8 cellular contexts compared by ENCODE assay signal in genomic region chr5:10627185-10628115, GRCh38.
A peak's percentile ranks its signal among the peaks of the same experiment; 100 is the strongest.
DNase-seq lines count a peak whose midpoint lies in the region; ATAC-seq and TF ChIP-seq lines count a peak whose summit lies in the region.

No MANE protein-coding gene starts in this region.

- no peaks in the 10 kb centered on the region for H3K9me2 ChIP-seq in PC-3 (replicated peaks; ENCODE audit: low read length)

- ATAC-seq in GM21619 (IDR thresholded peaks at IDR 0.05; ENCODE audit: unreplicated experiment) = peak; percentile 40
- peak; percentile 97 for ATAC-seq in PC-3
- peak; percentile 93 for ATAC-seq in activated T-cell treated with anti-CD3 and anti-CD28 coated beads, Interleukin-2, amount 50 U/mL, for 4 hours

- intact Hi-C loops in PC-3 (cut with micrococcal nuclease) = loop anchor here (1.0 to 5.0 kb wide), 2 partner anchors 70 to 175 kb away; no protein-coding TSS in a partner anchor
- intact Hi-C loops in esophagus muscularis mucosa (cut with DNase I) = loop anchor here (2.0 to 5.0 kb wide), 2 partner anchors 175 to 345 kb away; no protein-coding TSS in a partner anchor

- H3K36me3 ChIP-seq in PC-3 (ENCODE audit: low read depth, low read length) (no peaks in the 10 kb centered on the region), esophagus muscularis mucosa (no peaks in the 10 kb centered on the region), muscle layer of duodenum (ENCODE audit: control insufficient read depth in 1 of 2, insufficient read depth in 2 of 2, low read length in 2 of 2) (no peaks in the 10 kb centered on the region)

- peak overlapping the region; percentile 81 for H3K4me2 ChIP-seq in PC-3 (ENCODE audit: low read length)

- peak overlapping the region; percentile 71 for H3K4me3 Mint-ChIP-seq in activated T-cell treated with anti-CD3 and anti-CD28 coated beads, Interleukin-2, amount 50 U/mL, for 4 hours

- POLR2A ChIA-PET in PC-3 (lab: Charles Lee; ENCODE audit: unreplicated experiment) = interaction anchor here (0.5 to 1.0 kb wide), 6 partner anchors 25 to 175 kb away, joined by 3 to 22 read pairs (median 3); no protein-coding TSS in a partner anchor

- no peak for TF ChIP-seq POLR2A in esophagus muscularis mucosa (IDR thresholded peaks at IDR 0.05; ENCODE audit: low read depth)

- H3K27me3 ChIP-seq in PC-3 (ENCODE audit: low read length) (no peaks in the 10 kb centered on the region), esophagus muscularis mucosa (peaks cover 0 to 38% (median 0%) of the 10 kb centered on the region in 4 donors), muscle layer of duodenum (ENCODE audit: low read depth, low read length) (no peaks in the 10 kb centered on the region)

- peak overlapping the region; percentile 32 for H2AFZ ChIP-seq in PC-3 (ENCODE audit: low read length)

- H3K27ac ChIP-seq in PC-3 (ENCODE audit: low read length) (peak overlapping the region; percentile 1; the same call in 1 of the 2 replicates), esophagus muscularis mucosa (replicated peaks in 1 of 4) (peak overlapping the region; percentile 49 to 78 (median 58)), muscle layer of duodenum (ENCODE audit: low read length) (peak overlapping the region; percentile 52)

- 6% methylated on average over 20 of the region's 20 CpGs for WGBS in esophagus muscularis mucosa

- H3K4me1 ChIP-seq in PC-3 (ENCODE audit: insufficient read depth, low read length) (peaks cover 12% of the 10 kb centered on the region), esophagus muscularis mucosa (peaks cover 16 to 22% (median 20%) of the 10 kb centered on the region in 4 donors), muscle layer of duodenum (ENCODE audit: control insufficient read depth in 1 of 2, insufficient read depth in 2 of 2, low read length in 2 of 2) (peaks cover 0 to 22% of the 10 kb centered on the region in 2 donors)

- no peaks in the 10 kb centered on the region for H3K9me3 Mint-ChIP-seq in activated T-cell treated with anti-CD3 and anti-CD28 coated beads, Interleukin-2, amount 50 U/mL, for 4 hours

- peak overlapping the region; percentile 59 for H3K4me3 ChIP-seq in PC-3 (ENCODE audit: low read length)
- peak overlapping the region; percentile 34 to 47 (median 44) for H3K4me3 ChIP-seq in esophagus muscularis mucosa
- H3K4me3 ChIP-seq in muscle layer of duodenum (ENCODE audit: low read depth in 1 of 2, low read length in 2 of 2) = peak overlapping the region; percentile 52 to 55

- no peaks in the 10 kb centered on the region for H3K36me3 Mint-ChIP-seq in activated T-cell treated with anti-CD3 and anti-CD28 coated beads, Interleukin-2, amount 50 U/mL, for 4 hours (ENCODE audit: insufficient read depth)

- DNase-seq in DMS79 (lab: John Stamatoyannopoulos, UW) (peak; percentile 76), PC-3 (peak; percentile 99), esophagus muscularis mucosa (ENCODE audit: extremely low spot score) (peak; percentile 96)
- DNase-seq in activated T-cell treated with anti-CD3 and anti-CD28 coated beads, Interleukin-2, amount 50 U/mL, for 4 hours = peak; percentile 76
- peak; percentile 54 for DNase-seq in stimulated activated CD8-positive, alpha-beta memory T cell treated with anti-CD3 and anti-CD28 coated beads, Interleukin-7, amount 100 ng/mL, for 24 hours (ENCODE audit: low read depth)

- no peak for TF ChIP-seq EP300 in Ishikawa (IDR thresholded peaks at IDR 0.05; ENCODE audit: borderline replicate concordance)
- no peak for TF ChIP-seq EP300 in esophagus muscularis mucosa (IDR thresholded peaks at IDR 0.05)

- BruUV-seq in PC-3 (replicated peaks; lab: Mats Ljungman, UMichigan) = no TSS peak

- H3K79me2 ChIP-seq in PC-3 (ENCODE audit: low read length) = no peaks in the 10 kb centered on the region

- H3K27me3 Mint-ChIP-seq in activated T-cell treated with anti-CD3 and anti-CD28 coated beads, Interleukin-2, amount 50 U/mL, for 4 hours (ENCODE audit: low read depth) = peaks cover 2% of the 10 kb centered on the region

- no peak overlapping the region for H3K9ac ChIP-seq in PC-3 (ENCODE audit: low read length)

- H3K4me1 Mint-ChIP-seq in activated T-cell treated with anti-CD3 and anti-CD28 coated beads, Interleukin-2, amount 50 U/mL, for 4 hours (ENCODE audit: low read depth) = peaks cover 35% of the 10 kb centered on the region

- TF ChIP-seq RAD21 in Ishikawa (IDR thresholded peaks at IDR 0.05; ENCODE audit: low read depth) = peak; percentile 100

- H4K20me1 ChIP-seq in PC-3 (ENCODE audit: low read length) = no peaks in the 10 kb centered on the region

- H3K9me3 ChIP-seq in PC-3 (ENCODE audit: low read length) (no peaks in the 10 kb centered on the region), esophagus muscularis mucosa (no peaks in the 10 kb centered on the region), muscle layer of duodenum (ENCODE audit: control insufficient read depth in 1 of 2, low read length in 2 of 2) (no peaks in the 10 kb centered on the region)

- CTCF ChIA-PET in PC-3 (lab: Charles Lee) = interaction anchor here (0.6 to 2.2 kb wide), 13 partner anchors 36 to 1396 kb away, joined by 3 to 38 read pairs (median 4); partner anchors contain the start of genes ANKRD33B and ATPSCKMT

- H3F3A ChIP-seq in PC-3 (ENCODE audit: low read length, unreplicated experiment) = no peaks in the 10 kb centered on the region

- peak; percentile 99 for TF ChIP-seq CTCF in PC-3 (conservative IDR thresholded peaks at IDR 0.05; ENCODE audit: low read depth, low read length)
- peak; percentile 87 to 91 (median 89) for TF ChIP-seq CTCF in esophagus muscularis mucosa (IDR thresholded peaks at IDR 0.05)

TF ChIP-seq in Ishikawa, 13 proteins besides CTCF, POLR2A, EP300 and RAD21:
- TF ChIP-seq YY1 (IDR thresholded peaks at IDR 0.05; ENCODE audit: low read depth) = no peak
- TF ChIP-seq TCF12 (IDR thresholded peaks at IDR 0.05; ENCODE audit: low read depth) = 0 out of 2 replicates have a peak, but pooled peaks have one; percentile 39
- peak; percentile 89 for TF ChIP-seq MAX (IDR thresholded peaks at IDR 0.05)
- 0 out of 2 replicates have a peak, but pooled peaks have one; percentile 43 for TF ChIP-seq NFIC (IDR thresholded peaks at IDR 0.05)
- TF ChIP-seq TEAD4 (IDR thresholded peaks at IDR 0.05) = peak; percentile 92
- TF ChIP-seq CREB1 (IDR thresholded peaks at IDR 0.05; ENCODE audit: low read depth) = no peak
- TF ChIP-seq, protein P1, sequence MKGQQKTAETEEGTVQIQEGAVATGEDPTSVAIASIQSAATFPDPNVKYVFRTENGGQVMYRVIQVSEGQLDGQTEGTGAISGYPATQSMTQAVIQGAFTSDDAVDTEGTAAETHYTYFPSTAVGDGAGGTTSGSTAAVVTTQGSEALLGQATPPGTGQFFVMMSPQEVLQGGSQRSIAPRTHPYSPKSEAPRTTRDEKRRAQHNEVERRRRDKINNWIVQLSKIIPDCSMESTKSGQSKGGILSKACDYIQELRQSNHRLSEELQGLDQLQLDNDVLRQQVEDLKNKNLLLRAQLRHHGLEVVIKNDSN (IDR thresholded peaks at IDR 0.05) = 0 out of 2 replicates have a peak, but pooled peaks have one; percentile 18

Comparison
In these comparisons a context has a peak if more than half of its experiments do, and no peak if none do; other contexts are left out.
1. Peak in every context shown above with its lines: DNase-seq, ATAC-seq, H3K4me3 ChIP-seq and H3K27ac ChIP-seq.
2. ATAC-seq: peak in every context shown above with its lines; median percentile 97 in PC-3; 93 in activated T-cell treated with anti-CD3 and anti-CD28 coated beads, Interleukin-2, amount 50 U/mL, for 4 hours; 40 in GM21619.
3. H3K27ac ChIP-seq: peak in every context shown above with its lines; median percentile 58 in esophagus muscularis mucosa; 52 in muscle layer of duodenum; 1 in PC-3.